1 cellular context compared by ENCODE assay signal in genomic region chr16:14475370-14476139, GRCh38.
TF ChIP-seq lines count a peak whose summit lies in the region.

No MANE protein-coding gene starts in this region.

TF ChIP-seq in HepG2, 621 proteins besides CTCF, POLR2A, EP300 and RAD21 (continued from another document and continues in another):
- TF ChIP-seq IRF9 (CRISPR knock-in tag; IDR thresholded peaks at IDR 0.05; ENCODE audit: borderline replicate concordance), result no peak
- TF ChIP-seq TFE3 (CRISPR knock-in tag; IDR thresholded peaks at IDR 0.05), result no peak; the same call in 1 of the 2 replicates
- TF ChIP-seq KAT2B (IDR thresholded peaks at IDR 0.05; ENCODE audit: borderline replicate concordance, low read depth, low read length), result no peak
- TF ChIP-seq SIN3B (IDR thresholded peaks at IDR 0.05; ENCODE audit: low read length), result no peak
- TF ChIP-seq ATAD3A (CRISPR knock-in tag; IDR thresholded peaks at IDR 0.05), result no peak
- TF ChIP-seq ZNF709 (CRISPR knock-in tag; IDR thresholded peaks at IDR 0.05), result no peak
- TF ChIP-seq FOXP1 (IDR thresholded peaks at IDR 0.05), result no peak
- TF ChIP-seq FOXP1 (CRISPR knock-in tag; IDR thresholded peaks at IDR 0.05), result no peak
- peak; percentile 52; the same call in 1 of the 2 replicates for TF ChIP-seq KMT2B (CRISPR knock-in tag; IDR thresholded peaks at IDR 0.05)
- no peak for TF ChIP-seq ZNF768 (CRISPR knock-in tag; IDR thresholded peaks at IDR 0.05)
- TF ChIP-seq CCAR2 (optimal IDR thresholded peaks at IDR 0.05; ENCODE audit: low read depth, low read length), result no peak
- TF ChIP-seq ZBTB37 (CRISPR knock-in tag; IDR thresholded peaks at IDR 0.05), result no peak
- TF ChIP-seq ZNF570 (CRISPR knock-in tag; IDR thresholded peaks at IDR 0.05; ENCODE audit: borderline replicate concordance), result no peak
- peak; percentile 47; the same call in 1 of the 2 replicates for TF ChIP-seq POLR2G (IDR thresholded peaks at IDR 0.05; ENCODE audit: low read depth, low read length)
- no peak for TF ChIP-seq NFYB (CRISPR knock-in tag; IDR thresholded peaks at IDR 0.05)
- no peak for TF ChIP-seq PHF5A (CRISPR knock-in tag; IDR thresholded peaks at IDR 0.05; ENCODE audit: low read depth, unreplicated experiment)
- no peak for TF ChIP-seq PBX3 (CRISPR knock-in tag; IDR thresholded peaks at IDR 0.05; ENCODE audit: borderline replicate concordance)
- no peak for TF ChIP-seq ZNF546 (CRISPR knock-in tag; conservative IDR thresholded peaks at IDR 0.05)
- TF ChIP-seq SPEN (CRISPR knock-in tag; IDR thresholded peaks at IDR 0.05; ENCODE audit: low read depth), result 0 out of 2 replicates have a peak, but pooled peaks have one; percentile 40
- no peak for TF ChIP-seq ZHX1 (CRISPR knock-in tag; IDR thresholded peaks at IDR 0.05; ENCODE audit: low read depth)
- no peak for TF ChIP-seq ZNF556 (CRISPR knock-in tag; IDR thresholded peaks at IDR 0.05; ENCODE audit: borderline replicate concordance)
- no peak for TF ChIP-seq ZNF577 (CRISPR knock-in tag; IDR thresholded peaks at IDR 0.05; ENCODE audit: borderline replicate concordance, low read depth)
- TF ChIP-seq RCOR2 (CRISPR knock-in tag; IDR thresholded peaks at IDR 0.05), result peak; percentile 78
- peak; percentile 42; the same call in 1 of the 2 replicates for TF ChIP-seq FOXP4 (CRISPR knock-in tag; IDR thresholded peaks at IDR 0.05)
- TF ChIP-seq PREB (CRISPR knock-in tag; IDR thresholded peaks at IDR 0.05), result no peak
- TF ChIP-seq ZNF788 (CRISPR knock-in tag; IDR thresholded peaks at IDR 0.05; ENCODE audit: borderline replicate concordance), result no peak
- TF ChIP-seq NCOA5 (CRISPR knock-in tag; IDR thresholded peaks at IDR 0.05), result no peak
- TF ChIP-seq ZNF513 (CRISPR knock-in tag; conservative IDR thresholded peaks at IDR 0.05), result no peak
- TF ChIP-seq RBFOX2 (IDR thresholded peaks at IDR 0.05; ENCODE audit: low read depth, low read length), result no peak
- TF ChIP-seq RBM22 (optimal IDR thresholded peaks at IDR 0.05; ENCODE audit: low read length), result no peak
- TF ChIP-seq RNF219 (CRISPR knock-in tag; IDR thresholded peaks at IDR 0.05), result no peak
- 0 out of 2 replicates have a peak, but pooled peaks have one; percentile 50 for TF ChIP-seq ZNF441 (CRISPR knock-in tag; IDR thresholded peaks at IDR 0.05; ENCODE audit: borderline replicate concordance)
- 0 out of 2 replicates have a peak, but pooled peaks have one; percentile 66 for TF ChIP-seq CSRNP1 (CRISPR knock-in tag; IDR thresholded peaks at IDR 0.05)
- TF ChIP-seq ZNF652 (CRISPR knock-in tag; IDR thresholded peaks at IDR 0.05; ENCODE audit: borderline replicate concordance, low read depth), result no peak; the same call in 1 of the 2 replicates
- no peak for TF ChIP-seq ZFP1 (CRISPR knock-in tag; IDR thresholded peaks at IDR 0.05)
- TF ChIP-seq YY1 (IDR thresholded peaks at IDR 0.05; ENCODE audit: insufficient read depth, insufficient replicate concordance, low read depth, low read length), result peak; percentile 42
- TF ChIP-seq YEATS2 (CRISPR knock-in tag; IDR thresholded peaks at IDR 0.05; ENCODE audit: borderline replicate concordance), result peak; percentile 56; the same call in 1 of the 2 replicates
- no peak for TF ChIP-seq PHF21A (CRISPR knock-in tag; IDR thresholded peaks at IDR 0.05)
- TF ChIP-seq ZNF605 (CRISPR knock-in tag; IDR thresholded peaks at IDR 0.05), result no peak
- TF ChIP-seq ZNF724P (CRISPR knock-in tag; IDR thresholded peaks at IDR 0.05; ENCODE audit: borderline replicate concordance), result no peak
- TF ChIP-seq NR1H2 (CRISPR knock-in tag; IDR thresholded peaks at IDR 0.05; ENCODE audit: borderline replicate concordance, low read depth), result no peak
- 0 out of 2 replicates have a peak, but pooled peaks have one; percentile 26 for TF ChIP-seq ZNF547 (CRISPR knock-in tag; IDR thresholded peaks at IDR 0.05)
- no peak for TF ChIP-seq ZNF280B (CRISPR knock-in tag; IDR thresholded peaks at IDR 0.05; ENCODE audit: borderline replicate concordance)
